Comparison of ENCODE assay signal across 11 cellular contexts in the genomic region with DNA sequence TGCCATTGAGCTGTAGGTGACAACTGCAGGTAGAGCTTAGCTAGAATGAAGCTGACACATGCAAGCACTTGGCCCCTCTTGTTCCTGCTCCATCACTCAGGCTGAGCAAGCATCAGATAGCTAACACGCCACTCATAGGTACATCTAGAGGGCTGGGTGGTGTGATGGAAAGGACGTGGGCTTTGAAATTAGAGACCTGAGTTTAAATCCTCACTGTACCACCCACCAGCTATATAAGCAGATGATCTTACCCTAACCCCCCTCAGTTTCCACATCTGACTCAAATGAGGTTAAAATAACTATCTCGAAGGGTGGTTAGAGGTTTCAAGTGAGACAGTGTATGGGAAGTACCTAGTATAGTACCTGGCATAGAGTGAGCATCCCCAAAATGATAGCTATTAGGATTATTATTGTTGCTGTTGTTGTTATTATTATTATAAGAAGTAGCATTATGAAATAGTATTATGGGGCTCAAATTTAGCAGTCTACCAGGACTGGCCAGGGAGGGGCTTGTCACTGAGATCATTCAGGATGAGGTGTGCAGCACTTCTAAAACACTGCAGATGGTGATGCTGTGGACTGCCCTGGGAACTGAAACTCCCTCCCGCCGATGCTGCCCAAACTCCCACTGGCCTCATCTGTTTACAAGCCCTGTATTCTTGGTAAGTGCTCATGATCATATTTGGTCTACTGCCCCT. TPM values are rescaled to one million over a fixed set of nuclear protein-coding genes. Genes with fewer than 3 reads are reported as not detected.
DNase-seq lines count a peak whose midpoint lies in the region; ATAC-seq and TF ChIP-seq lines count a peak whose summit lies in the region.
"Had no signal": no experiment of that assay in that cellular context is flagged by ENCODE, and none has a peak within 500 bp of the region (broad histone marks: within the 10 kb centered on the region; RNA-seq: fewer than 3 reads in every experiment).

No MANE protein-coding gene starts in this region.

- in situ Hi-C loops in gastrocnemius medialis (cut with MboI; ENCODE audit: low sequenced_read_pairs in 4 of 4): no loop called here

- H3K36me3 ChIP-seq in Peyer's patch: no peaks in the 10 kb centered on the region
- H3K36me3 ChIP-seq in gastrocnemius medialis: no peaks in the 10 kb centered on the region
- no peaks in the 10 kb centered on the region for H3K36me3 ChIP-seq in gastroesophageal sphincter

- no peak overlapping the region for H3K4me3 ChIP-seq in Peyer's patch
- no peak overlapping the region for H3K4me3 ChIP-seq in gastrocnemius medialis
- no peak overlapping the region for H3K4me3 ChIP-seq in gastroesophageal sphincter

- 91 to 100% methylated on average over 1 to 5 of the region's 5 CpGs for WGBS in gastroesophageal sphincter (ENCODE audit: low coverage in 1 of 2), 2 donors

- DNase-seq in Peyer's patch (no peak), gastrocnemius medialis (no peak), MV-4-11 (lab: John Stamatoyannopoulos, UW) (no peak)
- DNase-seq: CD8-positive, alpha-beta memory T cell; left cardiac atrium; NCI-H69 had no signal

- H3K27me3 ChIP-seq in Peyer's patch: no peaks in the 10 kb centered on the region
- H3K27me3 ChIP-seq in gastrocnemius medialis: no peaks in the 10 kb centered on the region
- H3K27me3 ChIP-seq in gastroesophageal sphincter: no peaks in the 10 kb centered on the region

- H3K4me1 ChIP-seq in Peyer's patch (peaks cover 0 to 5% (median 0%) of the 10 kb centered on the region in 4 donors), gastrocnemius medialis (peaks cover 0 to 6% of the 10 kb centered on the region in 2 donors), gastroesophageal sphincter (no peaks in the 10 kb centered on the region)

- no peak overlapping the region for H3K27ac ChIP-seq in Peyer's patch
- no peak overlapping the region for H3K27ac ChIP-seq in gastrocnemius medialis
- H3K27ac ChIP-seq in gastroesophageal sphincter: no peak overlapping the region

- TF ChIP-seq EP300 in gastroesophageal sphincter (IDR thresholded peaks at IDR 0.05): no peak

- TF ChIP-seq CTCF in Peyer's patch (IDR thresholded peaks at IDR 0.05) (no peak), gastrocnemius medialis (IDR thresholded peaks at IDR 0.05 in 4 of 5, conservative IDR thresholded peaks at IDR 0.05 in 1 of 5) (no peak), gastroesophageal sphincter (IDR thresholded peaks at IDR 0.05) (no peak)

- peak; percentile 36 for TF ChIP-seq POLR2A in GM18505 (IDR thresholded peaks at IDR 0.05; ENCODE audit: borderline replicate concordance, extremely low read depth, insufficient read depth, insufficient read length)
- TF ChIP-seq POLR2A in Peyer's patch (IDR thresholded peaks at IDR 0.05): no peak
- TF ChIP-seq POLR2A in gastrocnemius medialis (IDR thresholded peaks at IDR 0.05): no peak
- no peak for TF ChIP-seq POLR2A in gastroesophageal sphincter (IDR thresholded peaks at IDR 0.05)

- ATAC-seq in GM18505 (IDR thresholded peaks at IDR 0.05; ENCODE audit: unreplicated experiment) (peak; percentile 66), GM19351 (IDR thresholded peaks at IDR 0.05; ENCODE audit: unreplicated experiment) (peak; percentile 66), HG02798 (IDR thresholded peaks at IDR 0.05; ENCODE audit: poor library complexity, unreplicated experiment) (peak; percentile 74), HG03520 (IDR thresholded peaks at IDR 0.05; ENCODE audit: unreplicated experiment) (peak; percentile 76), gastrocnemius medialis (no peak), gastroesophageal sphincter (no peak)
- ATAC-seq: left cardiac atrium had no signal

- H3K9me3 ChIP-seq in Peyer's patch (no peaks in the 10 kb centered on the region), gastrocnemius medialis (no peaks in the 10 kb centered on the region), gastroesophageal sphincter (no peaks in the 10 kb centered on the region)

- intact Hi-C loops in gastrocnemius medialis (cut with DNase I; ENCODE audit: low total_unique reads): no loop called here

RNA-seq across cellular contexts. Expression of a gene that starts 59.0 kb away (rescaled TPM):
- 1 to 10 TPM in 1 of 4 donors, under 1 TPM in 2, not detected in 1; 0.35 to 1.7 (median 0.80) TPM for total RNA-seq in Peyer's patch
- total RNA-seq in gastrocnemius medialis: under 1 TPM in 1 of 4 donors, not detected in 3; 0.97 TPM
- 1 to 10 TPM in 1 of 4 donors, under 1 TPM in 1, not detected in 2; 0.78 to 1.4 TPM for total RNA-seq in gastroesophageal sphincter

Comparison
In these comparisons a context has a peak if more than half of its experiments do, and no peak if none do; other contexts are left out.
1. ATAC-seq: peak in GM18505 (single experiment), GM19351 (single experiment), HG02798 (single experiment) and HG03520 (single experiment); none in gastrocnemius medialis (0 of 2) and gastroesophageal sphincter (single experiment).